1 cellular context compared by ENCODE assay signal in genomic region chr3:52176951-52177700, GRCh38.
TF ChIP-seq lines count a peak whose summit lies in the region.

No MANE protein-coding gene starts in this region.

TF ChIP-seq in HepG2, 621 proteins besides CTCF, POLR2A, EP300 and RAD21 (continued from another document and continues in another):
- no peak for TF ChIP-seq SRSF4 (IDR thresholded peaks at IDR 0.05; ENCODE audit: low read depth, low read length, poor library complexity, severe bottlenecking)
- TF ChIP-seq ZNF709 (CRISPR knock-in tag; IDR thresholded peaks at IDR 0.05) = no peak
- TF ChIP-seq SP2 (CRISPR knock-in tag; IDR thresholded peaks at IDR 0.05) = no peak
- TF ChIP-seq JUNB (CRISPR knock-in tag; IDR thresholded peaks at IDR 0.05; ENCODE audit: borderline replicate concordance) = no peak
- no peak for TF ChIP-seq THAP7 (CRISPR knock-in tag; IDR thresholded peaks at IDR 0.05)
- no peak for TF ChIP-seq GTF2F1 (IDR thresholded peaks at IDR 0.05; ENCODE audit: low read length)
- TF ChIP-seq NCOA2 (CRISPR knock-in tag; IDR thresholded peaks at IDR 0.05) = peak; percentile 65
- no peak for TF ChIP-seq EHMT2 (IDR thresholded peaks at IDR 0.05; ENCODE audit: borderline replicate concordance, low read depth, low read length)
- no peak for TF ChIP-seq RNF219 (CRISPR knock-in tag; IDR thresholded peaks at IDR 0.05)
- TF ChIP-seq FUBP1 (CRISPR knock-in tag; IDR thresholded peaks at IDR 0.05; ENCODE audit: borderline replicate concordance) = no peak
- TF ChIP-seq ZNF781 (CRISPR knock-in tag; IDR thresholded peaks at IDR 0.05; ENCODE audit: borderline replicate concordance, not compliant biosample characterization) = no peak
- TF ChIP-seq AKAP8 (CRISPR knock-in tag; IDR thresholded peaks at IDR 0.05) = no peak
- TF ChIP-seq ZBTB1 (CRISPR knock-in tag; IDR thresholded peaks at IDR 0.05; ENCODE audit: borderline replicate concordance) = no peak
- TF ChIP-seq ZNF253 (CRISPR knock-in tag; IDR thresholded peaks at IDR 0.05; ENCODE audit: borderline replicate concordance) = no peak
- no peak for TF ChIP-seq ZNF850 (CRISPR knock-in tag; conservative IDR thresholded peaks at IDR 0.05)
- TF ChIP-seq ZNF503 (CRISPR knock-in tag; IDR thresholded peaks at IDR 0.05) = 0 out of 2 replicates have a peak, but pooled peaks have one; percentile 30
- no peak for TF ChIP-seq DZIP1 (CRISPR knock-in tag; IDR thresholded peaks at IDR 0.05)
- TF ChIP-seq HHEX (CRISPR knock-in tag; IDR thresholded peaks at IDR 0.05) = no peak
- TF ChIP-seq ZNF124 (CRISPR knock-in tag; IDR thresholded peaks at IDR 0.05) = peak; percentile 25; the same call in 1 of the 2 replicates
- TF ChIP-seq CBX1 (IDR thresholded peaks at IDR 0.05; ENCODE audit: low read depth) = no peak
- TF ChIP-seq SATB2 (CRISPR knock-in tag; IDR thresholded peaks at IDR 0.05) = no peak
- no peak for TF ChIP-seq BCLAF1 (IDR thresholded peaks at IDR 0.05)
- no peak for TF ChIP-seq NR0B2 (CRISPR knock-in tag; IDR thresholded peaks at IDR 0.05)
- no peak for TF ChIP-seq TEAD2 (CRISPR knock-in tag; IDR thresholded peaks at IDR 0.05)
- TF ChIP-seq HMG20A (CRISPR knock-in tag; IDR thresholded peaks at IDR 0.05; ENCODE audit: borderline replicate concordance) = peak; percentile 19; the same call in 1 of the 2 replicates
- 0 out of 2 replicates have a peak, but pooled peaks have one; percentile 22 for TF ChIP-seq ETV5 (CRISPR knock-in tag; IDR thresholded peaks at IDR 0.05; ENCODE audit: borderline replicate concordance)
- no peak for TF ChIP-seq ZNF282 (IDR thresholded peaks at IDR 0.05; ENCODE audit: partially characterized antibody)
- TF ChIP-seq ZZZ3 (CRISPR knock-in tag; IDR thresholded peaks at IDR 0.05; ENCODE audit: borderline replicate concordance) = no peak
- no peak for TF ChIP-seq ZNF704 (CRISPR knock-in tag; IDR thresholded peaks at IDR 0.05; ENCODE audit: borderline replicate concordance)
- no peak for TF ChIP-seq GRHL1 (CRISPR knock-in tag; conservative IDR thresholded peaks at IDR 0.05)
- TF ChIP-seq ZNF776 (CRISPR knock-in tag; IDR thresholded peaks at IDR 0.05) = no peak
- TF ChIP-seq BCL3 (CRISPR knock-in tag; IDR thresholded peaks at IDR 0.05) = 0 out of 2 replicates have a peak, but pooled peaks have one; percentile 20
- TF ChIP-seq MNT (IDR thresholded peaks at IDR 0.05) = peak; percentile 76
- no peak for TF ChIP-seq ZNF775 (CRISPR knock-in tag; IDR thresholded peaks at IDR 0.05; ENCODE audit: borderline replicate concordance)
- TF ChIP-seq GLI4 (CRISPR knock-in tag; IDR thresholded peaks at IDR 0.05; ENCODE audit: borderline replicate concordance) = no peak
- TF ChIP-seq ZNF749 (CRISPR knock-in tag; IDR thresholded peaks at IDR 0.05; ENCODE audit: borderline replicate concordance) = no peak
- TF ChIP-seq ZNF3 (CRISPR knock-in tag; IDR thresholded peaks at IDR 0.05) = no peak
- TF ChIP-seq CCAR2 (optimal IDR thresholded peaks at IDR 0.05; ENCODE audit: low read depth, low read length) = no peak
- TF ChIP-seq KAT8 (CRISPR knock-in tag; IDR thresholded peaks at IDR 0.05) = no peak
- 0 out of 2 replicates have a peak, but pooled peaks have one; percentile 49 for TF ChIP-seq HBP1 (CRISPR knock-in tag; IDR thresholded peaks at IDR 0.05; ENCODE audit: low read depth)
